ENCODE assay signal across 8 cellular contexts in the genomic region with DNA sequence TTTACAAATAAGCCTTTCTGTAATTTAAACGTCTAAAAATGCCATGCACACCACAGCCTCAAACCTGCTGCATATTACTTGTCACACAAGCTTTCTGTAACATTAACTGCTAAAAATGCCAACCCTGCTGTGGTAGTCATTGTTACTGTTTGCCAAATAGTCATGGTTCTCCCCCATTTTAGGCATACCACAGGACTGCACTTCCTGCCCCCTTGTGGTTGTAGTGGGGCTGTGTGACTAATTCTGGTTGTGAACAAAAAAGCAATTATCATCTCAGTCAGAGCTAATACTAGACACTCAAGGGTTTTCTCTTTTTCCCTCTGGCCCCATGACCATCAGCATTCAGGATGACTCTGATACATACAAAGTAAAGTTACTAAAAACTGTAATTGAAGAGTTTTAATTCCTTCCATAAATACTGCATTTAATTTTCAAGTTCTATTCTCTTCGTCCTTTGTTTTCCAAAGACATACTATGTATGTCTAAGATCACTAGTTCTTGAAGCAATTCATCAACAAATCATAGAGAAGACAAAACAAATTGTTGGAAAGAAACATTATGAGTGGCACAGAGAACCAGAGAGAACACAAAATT. TPM values are rescaled to one million over a fixed set of nuclear protein-coding genes. Genes with fewer than 3 reads are reported as not detected.
DNase-seq lines count a peak whose midpoint lies in the region; ATAC-seq, FAIRE-seq and TF ChIP-seq lines count a peak whose summit lies in the region.

No MANE protein-coding gene starts in this region.

- H2BK120ac ChIP-seq in H1 (replicated peaks; ENCODE audit: low read depth, low read length): no peak overlapping the region

- peaks cover 0 to 4% (median 0%) of the 10 kb centered on the region in 4 experiments; a peak in 1 of 7 replicates for H3K4me1 ChIP-seq in H1 (replicated peaks in 1 of 4; ENCODE audit: control insufficient read depth in 3 of 4, insufficient read depth in 4 of 4, low read length in 3 of 4)
- no peaks in the 10 kb centered on the region for H3K4me1 ChIP-seq in CD4-positive, alpha-beta memory T cell (ENCODE audit: insufficient read depth, low read length)

- TF ChIP-seq CTCF in GM10266 (IDR thresholded peaks at IDR 0.05; ENCODE audit: control insufficient read depth, insufficient read depth, low read depth, missing control alignments): peak; percentile 57
- peak; percentile 56 to 90 (median 77) for TF ChIP-seq CTCF in H1 (IDR thresholded peaks at IDR 0.05; ENCODE audit: control extremely low read depth in 1 of 3, insufficient read depth in 1 of 3, low read depth in 1 of 3, low read length in 3 of 3)
- TF ChIP-seq CTCF in osteocyte (IDR thresholded peaks at IDR 0.05): peak; percentile 39

- no peak overlapping the region for H4K5ac ChIP-seq in H1 (ENCODE audit: insufficient read length, low read depth, low read length)

- H3K36me3 ChIP-seq in H1 (ENCODE audit: control insufficient read depth in 2 of 4, insufficient read depth in 4 of 4, low read length in 3 of 4): no peaks in the 10 kb centered on the region
- H3K36me3 ChIP-seq in CD4-positive, alpha-beta memory T cell (ENCODE audit: insufficient read depth, low read length): no peaks in the 10 kb centered on the region

- H2AFZ ChIP-seq in H1 (ENCODE audit: low read length): no peak overlapping the region

- intact Hi-C loops in CD4-positive, alpha-beta memory T cell (cut with micrococcal nuclease): no loop called here

- TF ChIP-seq POLR2A in H1 (IDR thresholded peaks at IDR 0.05; ENCODE audit: control extremely low read depth in 1 of 2, low read depth in 2 of 2, low read length in 2 of 2): no peak

- no peak overlapping the region for H2AK5ac ChIP-seq in H1 (ENCODE audit: low read depth, low read length)

- no peak overlapping the region for H3K9ac ChIP-seq in H1 (replicated peaks in 1 of 4; ENCODE audit: extremely low read depth in 1 of 4, low read depth in 3 of 4, low read length in 3 of 4)

- H3K4me2 ChIP-seq in H1 (ENCODE audit: insufficient read depth in 1 of 2, low read depth in 2 of 2, low read length in 2 of 2): no peak overlapping the region

- no peaks in the 10 kb centered on the region for H3K4me1 Mint-ChIP-seq in osteocyte (ENCODE audit: unreplicated experiment)
- no peaks in the 10 kb centered on the region for H3K4me1 Mint-ChIP-seq in CD4-positive, alpha-beta memory T cell

- no peak overlapping the region for H3K4me3 Mint-ChIP-seq in osteocyte (ENCODE audit: unreplicated experiment)
- no peak overlapping the region for H3K4me3 Mint-ChIP-seq in CD4-positive, alpha-beta memory T cell

- H3K27me3 ChIP-seq in H1 (replicated peaks in 1 of 4; ENCODE audit: control insufficient read depth in 3 of 4, extremely low read depth in 1 of 4, insufficient read depth in 3 of 4, low read length in 3 of 4): peaks cover 1 to 3% (median 2%) of the 10 kb centered on the region in 4 experiments; a peak in 6 of 7 replicates
- no peaks in the 10 kb centered on the region for H3K27me3 ChIP-seq in CD4-positive, alpha-beta memory T cell (ENCODE audit: insufficient read depth, low read length)

- no peak overlapping the region for H3K23ac ChIP-seq in H1 (ENCODE audit: insufficient read length)

- peak; percentile 83 for ATAC-seq in HG02973 (IDR thresholded peaks at IDR 0.05; ENCODE audit: unreplicated experiment)

- no peaks in the 10 kb centered on the region for H3K79me1 ChIP-seq in H1 (ENCODE audit: low read depth, low read length)

- no peaks in the 10 kb centered on the region for H3K36me3 Mint-ChIP-seq in osteocyte (ENCODE audit: unreplicated experiment)
- no peaks in the 10 kb centered on the region for H3K36me3 Mint-ChIP-seq in CD4-positive, alpha-beta memory T cell

- H3K4me3 ChIP-seq in H1 (ENCODE audit: extremely low read depth in 1 of 4, insufficient read depth in 2 of 4, low read depth in 3 of 4, low read length in 4 of 4): no peak overlapping the region
- H3K4me3 ChIP-seq in CD4-positive, alpha-beta memory T cell (ENCODE audit: low read length in 2 of 2): no peak overlapping the region

- H3K27ac Mint-ChIP-seq in osteocyte (ENCODE audit: unreplicated experiment): no peak overlapping the region
- no peak overlapping the region for H3K27ac Mint-ChIP-seq in CD4-positive, alpha-beta memory T cell

- POLR2A ChIA-PET in H1 (lab: Charles Lee; ENCODE audit: partially characterized antibody): no interaction called here
- POLR2A ChIA-PET in CD4-positive, alpha-beta memory T cell (lab: Charles Lee; ENCODE audit: partially characterized antibody): no interaction called here

- no peak overlapping the region for H3K27ac ChIP-seq in H1 (ENCODE audit: low read depth, low read length)
- no peak overlapping the region for H3K27ac ChIP-seq in CD4-positive, alpha-beta memory T cell (ENCODE audit: low read depth, low read length)

- no peaks in the 10 kb centered on the region for H3K79me2 ChIP-seq in H1 (ENCODE audit: control insufficient read depth in 1 of 2, insufficient read depth in 2 of 2, low read length in 2 of 2)

- FAIRE-seq in H1 (lab: Jason Lieb, UNC): peak; percentile 89

- 54% methylated on average over 2 of the region's 2 CpGs; no CpG with 5 or more reads in 1 of the 2 experiments for WGBS in H1 (ENCODE audit: extremely low coverage in 1 of 2, insufficient coverage in 1 of 2, insufficient read length in 1 of 2, insufficient replicate concordance in 2 of 2, low coverage in 1 of 2, low lambda C conversion rate in 2 of 2, missing lambda C conversion rate in 1 of 2), 2 experiments

- no peak for TF ChIP-seq EP300 in H1 (IDR thresholded peaks at IDR 0.05; ENCODE audit: borderline replicate concordance in 1 of 2, low read depth in 2 of 2, low read length in 2 of 2)

- H2BK15ac ChIP-seq in H1 (ENCODE audit: low read length): no peak overlapping the region

- no peak overlapping the region for H2BK12ac ChIP-seq in H1 (ENCODE audit: low read depth, low read length)

- H3K9me3 Mint-ChIP-seq in osteocyte (ENCODE audit: unreplicated experiment): no peaks in the 10 kb centered on the region
- peaks cover 0 to 4% (median 0%) of the 10 kb centered on the region in 8 donors for H3K9me3 Mint-ChIP-seq in CD4-positive, alpha-beta memory T cell

- H3K9me3 ChIP-seq in H1 (ENCODE audit: insufficient read depth in 2 of 2, low read depth in 1 of 2, low read length in 1 of 2): no peaks in the 10 kb centered on the region
- no peaks in the 10 kb centered on the region for H3K9me3 ChIP-seq in CD4-positive, alpha-beta memory T cell (ENCODE audit: control insufficient read depth in 1 of 2, low read length in 2 of 2)

- DNase-seq in AG08395 (ENCODE audit: low spot score) (peak; percentile 79), GM10266 (ENCODE audit: extremely low spot score) (peak; percentile 40), NCI-H82 (lab: John Stamatoyannopoulos, UW) (peak; percentile 97), H1 (ENCODE audit: low read depth in 1 of 2, low spot score in 2 of 2) (peak in 1 of 2 experiments; percentile 54), osteocyte (ENCODE audit: extremely low spot score, unreplicated experiment) (no peak), SK-N-DZ (ENCODE audit: low spot score) (no peak)
- DNase-seq in CD4-positive, alpha-beta memory T cell: no peak

- H3K27me3 Mint-ChIP-seq in osteocyte (ENCODE audit: unreplicated experiment): peaks cover 11% of the 10 kb centered on the region
- H3K27me3 Mint-ChIP-seq in CD4-positive, alpha-beta memory T cell: peaks cover 4 to 9% of the 10 kb centered on the region in 2 donors

- no peak overlapping the region for H4K91ac ChIP-seq in H1 (replicated peaks; ENCODE audit: insufficient read length, low read length)

- no peaks in the 10 kb centered on the region for H4K20me1 ChIP-seq in H1 (replicated peaks in 1 of 2; ENCODE audit: control insufficient read depth in 1 of 2, insufficient read depth in 2 of 2, low read length in 2 of 2)

- H3K14ac ChIP-seq in H1 (ENCODE audit: insufficient read length): no peak overlapping the region

- H3K4ac ChIP-seq in H1 (replicated peaks; ENCODE audit: insufficient read length, low read depth, low read length): no peak overlapping the region

- H3K18ac ChIP-seq in H1 (ENCODE audit: extremely low read depth, low read length): no peak overlapping the region

- H3K23me2 ChIP-seq in H1 (ENCODE audit: low read depth, low read length): no peaks in the 10 kb centered on the region

- CTCF ChIA-PET in H1 (lab: Charles Lee; ENCODE audit: partially characterized antibody): interaction anchor here (0.6 to 3.4 kb wide), 50 partner anchors 10 to 1259 kb away, joined by 3 to 28 read pairs (median 5); a partner anchor contains a TSS
- CTCF ChIA-PET in CD4-positive, alpha-beta memory T cell (lab: Charles Lee; ENCODE audit: partially characterized antibody): no interaction called here

- no peak overlapping the region for H3K56ac ChIP-seq in H1 (replicated peaks; ENCODE audit: insufficient read length, low read depth, low read length)

- TF ChIP-seq RAD21 in H1 (IDR thresholded peaks at IDR 0.05 in 1 of 2, conservative IDR thresholded peaks at IDR 0.05 in 1 of 2; ENCODE audit: low read depth in 2 of 2, low read length in 2 of 2): peak; percentile 81 to 87

- H2BK5ac ChIP-seq in H1 (ENCODE audit: low read depth, low read length): no peak overlapping the region

- H4K8ac ChIP-seq in H1 (ENCODE audit: extremely low read depth, insufficient read depth, low read length): no peak overlapping the region

- H2BK20ac ChIP-seq in H1 (ENCODE audit: low read length): no peak overlapping the region

RNA-seq across cellular contexts. Expression of a gene that starts 5.7 kb away (rescaled TPM):
- not detected in 2 replicates for total RNA-seq in H1 (2021; fragmentation: NEBNext Ultra II Directional; extraction: Animal tissue kit (Norgen Biotek cat#: 25700))
- polyA plus RNA-seq in H1 (2011; rRNA removed): not detected in 2 replicates
- not detected for polyA plus RNA-seq in H1 (2011; cell fraction: cytosol; rRNA removed)
- 0.19 TPM for polyA plus RNA-seq in H1 (2011; cell fraction: nucleus; rRNA removed)
- not detected in 4 replicates for polyA plus RNA-seq in H1 (2012, experiment 1 of 2)
- not detected for polyA plus RNA-seq in H1 (2012, experiment 2 of 2)
- not detected for polyA plus RNA-seq in H1 (2013, experiment 1 of 2)
- 0.04 TPM for polyA plus RNA-seq in H1 (2013, experiment 2 of 2)
- polyA minus RNA-seq in H1 (2011; rRNA and poly(A)+ RNA removed): 0.13 TPM in 1 of 2 replicates, not detected in the other
- polyA minus RNA-seq in H1 (2011; cell fraction: cytosol; rRNA and poly(A)+ RNA removed): not detected
- polyA minus RNA-seq in H1 (2011; cell fraction: nucleus; rRNA and poly(A)+ RNA removed): not detected
- not detected in 2 replicates for total RNA-seq in osteocyte
- not detected for total RNA-seq in CD4-positive, alpha-beta memory T cell
- not detected for polyA plus RNA-seq in CD4-positive, alpha-beta memory T cell
- not detected in 2 replicates for polyA plus RNA-seq in SK-N-DZ (2014; cell fraction: cytosol; rRNA removed)
- polyA plus RNA-seq in SK-N-DZ (2014; cell fraction: nucleus; rRNA removed): not detected in 2 replicates

Comparison
In these comparisons a context has a peak if more than half of its experiments do, and no peak if none do; other contexts are left out.
1. DNase-seq: peak in AG08395 (single experiment), GM10266 (single experiment) and NCI-H82 (single experiment); none in osteocyte (single experiment), CD4-positive, alpha-beta memory T cell (0 of 5) and SK-N-DZ (single experiment).
2. Peak in every context shown above with its lines, with median percentiles within 50 percentile points of each other: CTCF ChIP-seq.